Comparison of ENCODE assay signal across 8 cellular contexts in genomic region chr12:42144424-42145196, GRCh38. TPM values are rescaled to one million over a fixed set of nuclear protein-coding genes. Genes with fewer than 3 reads are reported as not detected.
A peak's percentile ranks its signal among the peaks of the same experiment; 100 is the strongest.
DNase-seq lines count a peak whose midpoint lies in the region; FAIRE-seq and TF ChIP-seq lines count a peak whose summit lies in the region.

GXYLT1 (minus strand) TSS chr12:42144874; CDS start chr12:42144646, 228 bp downstream.

- H4K20me1 ChIP-seq in Loucy (ENCODE audit: insufficient read depth, low read length, poor library complexity, severe bottlenecking): peaks cover 37% of the 10 kb centered on the region

- H3K36me3 ChIP-seq in Loucy (ENCODE audit: insufficient read depth, low read length) (no peaks in the 10 kb centered on the region), stomach (no peaks in the 10 kb centered on the region)

- H3K4me2 ChIP-seq in Loucy (ENCODE audit: low read depth, low read length, poor library complexity, severe bottlenecking): peak within 1 kb of the TSS; percentile 85

- no peaks in the 10 kb centered on the region for H3K9me2 ChIP-seq in Loucy (replicated peaks; ENCODE audit: low read depth, low read length)

- peak within 1 kb of the TSS; percentile 69 for H3K9ac ChIP-seq in Loucy (ENCODE audit: low read depth, low read length, poor library complexity, severe bottlenecking)

- peaks cover 48% of the 10 kb centered on the region for H3K79me2 ChIP-seq in Loucy (ENCODE audit: insufficient read depth, low read length)

- no peak for TF ChIP-seq CTCF in Loucy (conservative IDR thresholded peaks at IDR 0.05; ENCODE audit: low read length)
- TF ChIP-seq CTCF in fibroblast of villous mesenchyme (IDR thresholded peaks at IDR 0.05; ENCODE audit: insufficient read depth, low read depth, low read length): no peak
- no peak for TF ChIP-seq CTCF in neural crest cell (conservative IDR thresholded peaks at IDR 0.05)
- no peak for TF ChIP-seq CTCF in stomach (IDR thresholded peaks at IDR 0.05)

- TF ChIP-seq EP300 in stomach (IDR thresholded peaks at IDR 0.05): no peak

- H3K36me3 Mint-ChIP-seq in neural crest cell (ENCODE audit: low read depth): no peaks in the 10 kb centered on the region

- H2AFZ ChIP-seq in Loucy (ENCODE audit: low read length): peak within 1 kb of the TSS; percentile 85

- no peaks in the 10 kb centered on the region for H3K27me3 Mint-ChIP-seq in neural crest cell (ENCODE audit: low read depth)

- H3K4me3 ChIP-seq in Loucy (ENCODE audit: low read length, poor library complexity, severe bottlenecking): peak within 1 kb of the TSS; percentile 77
- H3K4me3 ChIP-seq in fibroblast of villous mesenchyme (ENCODE audit: low read depth, low read length): peak within 1 kb of the TSS; percentile 77
- peak within 1 kb of the TSS; percentile 70 to 87 (median 84) for H3K4me3 ChIP-seq in stomach

- TF ChIP-seq POLR2A in H54 (IDR thresholded peaks at IDR 0.05; ENCODE audit: low read depth, low read length) (peak; percentile 65; the same call in 1 of the 2 replicates), stomach (IDR thresholded peaks at IDR 0.05) (no peak)

- WGBS in stomach, 5 donors: 0 to 4% (median 1%) methylated on average over 32 to 102 of the region's 104 CpGs

- no peaks in the 10 kb centered on the region for H3K9me3 Mint-ChIP-seq in neural crest cell

- H3F3A ChIP-seq in Loucy (ENCODE audit: low read depth): no peaks in the 10 kb centered on the region

- H3K4me1 ChIP-seq in Loucy (ENCODE audit: insufficient read depth, low read length, poor library complexity, severe bottlenecking) (peaks cover 34% of the 10 kb centered on the region), stomach (peaks cover 8 to 43% (median 30%) of the 10 kb centered on the region in 4 donors)

- intact Hi-C loops in stomach (cut with DNase I; ENCODE audit: low total_unique reads): loop anchor here (5.0 kb wide), 1 partner anchor 93 kb away; the partner anchor contains the start of gene YAF2

- DNase-seq in ELF-1 (ENCODE audit: low read depth, low spot score) (peak; percentile 96), H54 (ENCODE audit: insufficient read length, low spot score) (peak; percentile 88), SHP77 (lab: John Stamatoyannopoulos, UW) (peak; percentile 87 to 93), activated gamma-delta T cell (lab: John Stamatoyannopoulos, UW) (peak; percentile 78), fibroblast of villous mesenchyme (ENCODE audit: low read depth) (peak; percentile 95), neural crest cell (ENCODE audit: low read depth, low spot score) (peak; percentile 82), stomach (peak; percentile 94)

- H3K9me3 ChIP-seq in Loucy (ENCODE audit: insufficient read depth, low read depth, low read length) (no peaks in the 10 kb centered on the region), stomach (no peaks in the 10 kb centered on the region)

- H3K27me3 ChIP-seq in Loucy (ENCODE audit: insufficient read depth, low read length, poor library complexity, severe bottlenecking): no peaks in the 10 kb centered on the region
- H3K27me3 ChIP-seq in stomach: no peaks in the 10 kb centered on the region

- peak within 1 kb of the TSS; percentile 91 for H3K27ac Mint-ChIP-seq in neural crest cell (ENCODE audit: unreplicated experiment)

- FAIRE-seq in H54 (lab: Jason Lieb, UNC): peak; percentile 86

- peak within 1 kb of the TSS; percentile 95 for H3K4me3 Mint-ChIP-seq in neural crest cell

- peak within 1 kb of the TSS; percentile 85 to 98 (median 92) for H3K27ac ChIP-seq in stomach

- peaks cover 31% of the 10 kb centered on the region for H3K4me1 Mint-ChIP-seq in neural crest cell

RNA-seq across cellular contexts. Expression of gene GXYLT1, which starts in this region (rescaled TPM):
- total RNA-seq in fibroblast of villous mesenchyme: 11.0 and 22.0 TPM in 2 replicates
- 17.8 and 18.4 TPM in 2 replicates for total RNA-seq in neural crest cell
- 10 to 100 TPM in 3 of 5 donors, 1 to 10 TPM in 2; 3.2 to 17.6 (median 11.7) TPM for total RNA-seq in stomach
- 1 to 10 TPM; 1.4 to 1.9 (median 1.7) TPM for polyA plus RNA-seq in stomach

Comparison
In these comparisons a context has a peak if more than half of its experiments do, and no peak if none do; other contexts are left out.
1. Peak in every context shown above with its lines: DNase-seq, H3K4me3 ChIP-seq and H3K27ac ChIP-seq.